1 cellular context compared by ENCODE assay signal in genomic region chr17:1709971-1710806, GRCh38.
TF ChIP-seq lines count a peak whose summit lies in the region.

Gene TLCD2 (minus strand): TSS chr17:1710377. CDS start chr17:1710242, 135 bp downstream.

TF ChIP-seq in K562, 482 proteins besides CTCF, POLR2A, EP300 and RAD21 (continued from another document and continues in another):
- TF ChIP-seq, protein P1, sequence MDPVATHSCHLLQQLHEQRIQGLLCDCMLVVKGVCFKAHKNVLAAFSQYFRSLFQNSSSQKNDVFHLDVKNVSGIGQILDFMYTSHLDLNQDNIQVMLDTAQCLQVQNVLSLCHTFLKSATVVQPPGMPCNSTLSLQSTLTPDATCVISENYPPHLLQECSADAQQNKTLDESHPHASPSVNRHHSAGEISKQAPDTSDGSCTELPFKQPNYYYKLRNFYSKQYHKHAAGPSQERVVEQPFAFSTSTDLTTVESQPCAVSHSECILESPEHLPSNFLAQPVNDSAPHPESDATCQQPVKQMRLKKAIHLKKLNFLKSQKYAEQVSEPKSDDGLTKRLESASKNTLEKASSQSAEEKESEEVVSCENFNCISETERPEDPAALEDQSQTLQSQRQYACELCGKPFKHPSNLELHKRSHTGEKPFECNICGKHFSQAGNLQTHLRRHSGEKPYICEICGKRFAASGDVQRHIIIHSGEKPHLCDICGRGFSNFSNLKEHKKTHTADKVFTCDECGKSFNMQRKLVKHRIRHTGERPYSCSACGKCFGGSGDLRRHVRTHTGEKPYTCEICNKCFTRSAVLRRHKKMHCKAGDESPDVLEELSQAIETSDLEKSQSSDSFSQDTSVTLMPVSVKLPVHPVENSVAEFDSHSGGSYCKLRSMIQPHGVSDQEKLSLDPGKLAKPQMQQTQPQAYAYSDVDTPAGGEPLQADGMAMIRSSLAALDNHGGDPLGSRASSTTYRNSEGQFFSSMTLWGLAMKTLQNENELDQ (CRISPR knock-in tag; IDR thresholded peaks at IDR 0.05; ENCODE audit: borderline replicate concordance): no peak
- no peak for TF ChIP-seq MECOM (CRISPR knock-in tag; IDR thresholded peaks at IDR 0.05)
- TF ChIP-seq, protein P2, sequence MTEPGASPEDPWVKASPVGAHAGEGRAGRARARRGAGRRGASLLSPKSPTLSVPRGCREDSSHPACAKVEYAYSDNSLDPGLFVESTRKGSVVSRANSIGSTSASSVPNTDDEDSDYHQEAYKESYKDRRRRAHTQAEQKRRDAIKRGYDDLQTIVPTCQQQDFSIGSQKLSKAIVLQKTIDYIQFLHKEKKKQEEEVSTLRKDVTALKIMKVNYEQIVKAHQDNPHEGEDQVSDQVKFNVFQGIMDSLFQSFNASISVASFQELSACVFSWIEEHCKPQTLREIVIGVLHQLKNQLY (CRISPR knock-in tag; conservative IDR thresholded peaks at IDR 0.05): no peak
- TF ChIP-seq ZFX (CRISPR knock-in tag; IDR thresholded peaks at IDR 0.05): peak; percentile 47
- TF ChIP-seq RBM25 (IDR thresholded peaks at IDR 0.05; ENCODE audit: low read depth, low read length, severe bottlenecking): no peak
- no peak for TF ChIP-seq BACH1 (tag; IDR thresholded peaks at IDR 0.05)
- peak; percentile 87 for TF ChIP-seq CEBPG (CRISPR knock-in tag; IDR thresholded peaks at IDR 0.05)
- TF ChIP-seq CEBPG (tag; conservative IDR thresholded peaks at IDR 0.05 in 1 of 2, IDR thresholded peaks at IDR 0.05 in 1 of 2): peak in 1 of 2 experiments; percentile 50; a peak in 1 of 4 replicates
- TF ChIP-seq, protein P3, sequence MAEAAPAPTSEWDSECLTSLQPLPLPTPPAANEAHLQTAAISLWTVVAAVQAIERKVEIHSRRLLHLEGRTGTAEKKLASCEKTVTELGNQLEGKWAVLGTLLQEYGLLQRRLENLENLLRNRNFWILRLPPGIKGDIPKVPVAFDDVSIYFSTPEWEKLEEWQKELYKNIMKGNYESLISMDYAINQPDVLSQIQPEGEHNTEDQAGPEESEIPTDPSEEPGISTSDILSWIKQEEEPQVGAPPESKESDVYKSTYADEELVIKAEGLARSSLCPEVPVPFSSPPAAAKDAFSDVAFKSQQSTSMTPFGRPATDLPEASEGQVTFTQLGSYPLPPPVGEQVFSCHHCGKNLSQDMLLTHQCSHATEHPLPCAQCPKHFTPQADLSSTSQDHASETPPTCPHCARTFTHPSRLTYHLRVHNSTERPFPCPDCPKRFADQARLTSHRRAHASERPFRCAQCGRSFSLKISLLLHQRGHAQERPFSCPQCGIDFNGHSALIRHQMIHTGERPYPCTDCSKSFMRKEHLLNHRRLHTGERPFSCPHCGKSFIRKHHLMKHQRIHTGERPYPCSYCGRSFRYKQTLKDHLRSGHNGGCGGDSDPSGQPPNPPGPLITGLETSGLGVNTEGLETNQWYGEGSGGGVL (CRISPR knock-in tag; IDR thresholded peaks at IDR 0.05): no peak
- TF ChIP-seq GATA2 (CRISPR knock-in tag; IDR thresholded peaks at IDR 0.05): no peak
- TF ChIP-seq SMAD4 (CRISPR knock-in tag; conservative IDR thresholded peaks at IDR 0.05): no peak
- no peak for TF ChIP-seq UBTF (IDR thresholded peaks at IDR 0.05; ENCODE audit: borderline replicate concordance in 1 of 2, low read depth in 2 of 2, low read length in 2 of 2)
- no peak for TF ChIP-seq PRPF4 (IDR thresholded peaks at IDR 0.05; ENCODE audit: insufficient read depth, low read depth, low read length, poor library complexity, severe bottlenecking)
- TF ChIP-seq U2AF1 (optimal IDR thresholded peaks at IDR 0.05; ENCODE audit: low read depth, low read length): no peak
- no peak for TF ChIP-seq ZNF165 (CRISPR knock-in tag; IDR thresholded peaks at IDR 0.05; ENCODE audit: borderline replicate concordance)
- TF ChIP-seq RAD51 (IDR thresholded peaks at IDR 0.05; ENCODE audit: borderline replicate concordance, low read depth): no peak
- no peak for TF ChIP-seq BRCA1 (IDR thresholded peaks at IDR 0.05)
- TF ChIP-seq BRCA1 (CRISPR knock-in tag; IDR thresholded peaks at IDR 0.05): no peak
- TF ChIP-seq, protein P4, sequence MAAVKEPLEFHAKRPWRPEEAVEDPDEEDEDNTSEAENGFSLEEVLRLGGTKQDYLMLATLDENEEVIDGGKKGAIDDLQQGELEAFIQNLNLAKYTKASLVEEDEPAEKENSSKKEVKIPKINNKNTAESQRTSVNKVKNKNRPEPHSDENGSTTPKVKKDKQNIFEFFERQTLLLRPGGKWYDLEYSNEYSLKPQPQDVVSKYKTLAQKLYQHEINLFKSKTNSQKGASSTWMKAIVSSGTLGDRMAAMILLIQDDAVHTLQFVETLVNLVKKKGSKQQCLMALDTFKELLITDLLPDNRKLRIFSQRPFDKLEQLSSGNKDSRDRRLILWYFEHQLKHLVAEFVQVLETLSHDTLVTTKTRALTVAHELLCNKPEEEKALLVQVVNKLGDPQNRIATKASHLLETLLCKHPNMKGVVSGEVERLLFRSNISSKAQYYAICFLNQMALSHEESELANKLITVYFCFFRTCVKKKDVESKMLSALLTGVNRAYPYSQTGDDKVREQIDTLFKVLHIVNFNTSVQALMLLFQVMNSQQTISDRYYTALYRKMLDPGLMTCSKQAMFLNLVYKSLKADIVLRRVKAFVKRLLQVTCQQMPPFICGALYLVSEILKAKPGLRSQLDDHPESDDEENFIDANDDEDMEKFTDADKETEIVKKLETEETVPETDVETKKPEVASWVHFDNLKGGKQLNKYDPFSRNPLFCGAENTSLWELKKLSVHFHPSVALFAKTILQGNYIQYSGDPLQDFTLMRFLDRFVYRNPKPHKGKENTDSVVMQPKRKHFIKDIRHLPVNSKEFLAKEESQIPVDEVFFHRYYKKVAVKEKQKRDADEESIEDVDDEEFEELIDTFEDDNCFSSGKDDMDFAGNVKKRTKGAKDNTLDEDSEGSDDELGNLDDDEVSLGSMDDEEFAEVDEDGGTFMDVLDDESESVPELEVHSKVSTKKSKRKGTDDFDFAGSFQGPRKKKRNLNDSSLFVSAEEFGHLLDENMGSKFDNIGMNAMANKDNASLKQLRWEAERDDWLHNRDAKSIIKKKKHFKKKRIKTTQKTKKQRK (IDR thresholded peaks at IDR 0.05; ENCODE audit: borderline replicate concordance, low read depth, low read length): no peak
- TF ChIP-seq CCNT2 (IDR thresholded peaks at IDR 0.05; ENCODE audit: borderline replicate concordance, extremely low read depth, insufficient read length, low read depth, low read length): peak; percentile 62
- TF ChIP-seq ZKSCAN1 (IDR thresholded peaks at IDR 0.05; ENCODE audit: low read depth, low read length): no peak
- TF ChIP-seq ADNP (tag; IDR thresholded peaks at IDR 0.05): no peak
- TF ChIP-seq, protein P5, sequence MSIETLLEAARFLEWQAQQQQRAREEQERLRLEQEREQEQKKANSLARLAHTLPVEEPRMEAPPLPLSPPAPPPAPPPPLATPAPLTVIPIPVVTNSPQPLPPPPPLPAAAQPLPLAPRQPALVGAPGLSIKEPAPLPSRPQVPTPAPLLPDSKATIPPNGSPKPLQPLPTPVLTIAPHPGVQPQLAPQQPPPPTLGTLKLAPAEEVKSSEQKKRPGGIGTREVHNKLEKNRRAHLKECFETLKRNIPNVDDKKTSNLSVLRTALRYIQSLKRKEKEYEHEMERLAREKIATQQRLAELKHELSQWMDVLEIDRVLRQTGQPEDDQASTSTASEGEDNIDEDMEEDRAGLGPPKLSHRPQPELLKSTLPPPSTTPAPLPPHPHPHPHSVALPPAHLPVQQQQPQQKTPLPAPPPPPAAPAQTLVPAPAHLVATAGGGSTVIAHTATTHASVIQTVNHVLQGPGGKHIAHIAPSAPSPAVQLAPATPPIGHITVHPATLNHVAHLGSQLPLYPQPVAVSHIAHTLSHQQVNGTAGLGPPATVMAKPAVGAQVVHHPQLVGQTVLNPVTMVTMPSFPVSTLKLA (conservative IDR thresholded peaks at IDR 0.05): no peak
- TF ChIP-seq ILK (tag; IDR thresholded peaks at IDR 0.05; ENCODE audit: borderline replicate concordance, low read depth): no peak
- no peak for TF ChIP-seq ZC3H11A (IDR thresholded peaks at IDR 0.05; ENCODE audit: low read depth, low read length)
- TF ChIP-seq STAG1 (CRISPR knock-in tag; IDR thresholded peaks at IDR 0.05; ENCODE audit: borderline replicate concordance): no peak
- TF ChIP-seq RBM22 (IDR thresholded peaks at IDR 0.05; ENCODE audit: low read depth, low read length, poor library complexity, severe bottlenecking): no peak
- no peak for TF ChIP-seq DEAF1 (CRISPR knock-in tag; IDR thresholded peaks at IDR 0.05)
- no peak for TF ChIP-seq STAT5B (CRISPR knock-in tag; IDR thresholded peaks at IDR 0.05)
- TF ChIP-seq TAF9B (IDR thresholded peaks at IDR 0.05; ENCODE audit: partially characterized antibody): no peak
- no peak for TF ChIP-seq SP2 (IDR thresholded peaks at IDR 0.05; ENCODE audit: extremely low read depth, low read depth, low read length, poor library complexity, severe bottlenecking)
- no peak for TF ChIP-seq ZNF395 (CRISPR knock-in tag; IDR thresholded peaks at IDR 0.05)
- TF ChIP-seq PTRF (tag; IDR thresholded peaks at IDR 0.05): no peak
- no peak for TF ChIP-seq ZNF274 (IDR thresholded peaks at IDR 0.05; ENCODE audit: borderline replicate concordance, low read depth, low read length)
- TF ChIP-seq PHF21A (IDR thresholded peaks at IDR 0.05; ENCODE audit: borderline replicate concordance, low read depth): no peak
- no peak for TF ChIP-seq RNF2 (IDR thresholded peaks at IDR 0.05)
- TF ChIP-seq, protein P6, sequence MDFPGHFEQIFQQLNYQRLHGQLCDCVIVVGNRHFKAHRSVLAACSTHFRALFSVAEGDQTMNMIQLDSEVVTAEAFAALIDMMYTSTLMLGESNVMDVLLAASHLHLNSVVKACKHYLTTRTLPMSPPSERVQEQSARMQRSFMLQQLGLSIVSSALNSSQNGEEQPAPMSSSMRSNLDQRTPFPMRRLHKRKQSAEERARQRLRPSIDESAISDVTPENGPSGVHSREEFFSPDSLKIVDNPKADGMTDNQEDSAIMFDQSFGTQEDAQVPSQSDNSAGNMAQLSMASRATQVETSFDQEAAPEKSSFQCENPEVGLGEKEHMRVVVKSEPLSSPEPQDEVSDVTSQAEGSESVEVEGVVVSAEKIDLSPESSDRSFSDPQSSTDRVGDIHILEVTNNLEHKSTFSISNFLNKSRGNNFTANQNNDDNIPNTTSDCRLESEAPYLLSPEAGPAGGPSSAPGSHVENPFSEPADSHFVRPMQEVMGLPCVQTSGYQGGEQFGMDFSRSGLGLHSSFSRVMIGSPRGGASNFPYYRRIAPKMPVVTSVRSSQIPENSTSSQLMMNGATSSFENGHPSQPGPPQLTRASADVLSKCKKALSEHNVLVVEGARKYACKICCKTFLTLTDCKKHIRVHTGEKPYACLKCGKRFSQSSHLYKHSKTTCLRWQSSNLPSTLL (IDR thresholded peaks at IDR 0.05): no peak
- peak; percentile 60; the same call in 1 of the 2 replicates for TF ChIP-seq PHF8 (IDR thresholded peaks at IDR 0.05; ENCODE audit: borderline replicate concordance, low read length)
- no peak for TF ChIP-seq ZNF785 (CRISPR knock-in tag; IDR thresholded peaks at IDR 0.05)
- TF ChIP-seq ZNF830 (CRISPR knock-in tag; IDR thresholded peaks at IDR 0.05): no peak
- no peak for TF ChIP-seq GTF3C2 (IDR thresholded peaks at IDR 0.05; ENCODE audit: borderline replicate concordance, extremely low read depth, insufficient read length)
- TF ChIP-seq PYGO2 (tag; IDR thresholded peaks at IDR 0.05): no peak
